In genomic region chr16:56605475-56605874, GRCh38 we compare ENCODE assay signal across 14 cellular contexts. TPM values are rescaled to one million over a fixed set of nuclear protein-coding genes. Genes with fewer than 3 reads are reported as not detected.
DNase-seq lines count a peak whose midpoint lies in the region; ATAC-seq and TF ChIP-seq lines count a peak whose summit lies in the region.
"Had no signal": no experiment of that assay in that cellular context is flagged by ENCODE, and none has a peak within 500 bp of the region (broad histone marks: within the 10 kb centered on the region; RNA-seq: fewer than 3 reads in every experiment).

No MANE protein-coding gene starts in this region.

- ATAC-seq in right lobe of liver (no peak), GM21619 (IDR thresholded peaks at IDR 0.05; ENCODE audit: unreplicated experiment) (no peak), HG02642 (IDR thresholded peaks at IDR 0.05; ENCODE audit: poor library complexity, unreplicated experiment) (no peak)

- no peak overlapping the region for H3K27ac ChIP-seq in OCI-LY7 (ENCODE audit: low read depth, low read length, poor library complexity, severe bottlenecking)
- H3K27ac ChIP-seq in mammary epithelial cell (ENCODE audit: insufficient read depth, low read depth, low read length) = peak overlapping the region; percentile 95
- peak overlapping the region; percentile 65 to 95 (median 84) for H3K27ac ChIP-seq in right lobe of liver
- H3K27ac ChIP-seq in subcutaneous abdominal adipose tissue (ENCODE audit: low read depth, low read length) = peak overlapping the region; percentile 99
- H3K27ac ChIP-seq: BLaER1 treated with 17β-estradiol and CSF1 and Interleukin-3, amounts not matched to agents 10 nM and 100 nM had no signal

- BruUV-seq in OCI-LY7 (replicated peaks; lab: Mats Ljungman, UMichigan) = no TSS peak
- BruUV-seq in mammary epithelial cell (replicated peaks; lab: Mats Ljungman, UMichigan) = no TSS peak

- H3K79me2 ChIP-seq in OCI-LY7 (ENCODE audit: insufficient read depth, low read depth, low read length) (no peaks in the 10 kb centered on the region), mammary epithelial cell (ENCODE audit: insufficient read depth, low read length) (peaks cover 3% of the 10 kb centered on the region)

- CTCF ChIA-PET in OCI-LY7 (lab: Charles Lee; ENCODE audit: unreplicated experiment) = interaction anchor here (0.6 to 1.4 kb wide), 3 partner anchors 25 to 96 kb away, joined by 3 to 5 read pairs (median 3); no protein-coding TSS in a partner anchor
- CTCF ChIA-PET in mammary epithelial cell (lab: Charles Lee; ENCODE audit: low non-redundant PET) = interaction anchor here (0.8 kb wide), 1 partner anchor 97 kb away, joined by 5 read pairs; no protein-coding TSS in a partner anchor

- no peak for TF ChIP-seq POLR2A in right lobe of liver (IDR thresholded peaks at IDR 0.05)

- H2AFZ ChIP-seq in OCI-LY7 (ENCODE audit: low read length) = no peak overlapping the region; the same call in 1 of the 2 replicates
- H2AFZ ChIP-seq in mammary epithelial cell (ENCODE audit: low read depth, low read length) = peak overlapping the region; percentile 4

- intact Hi-C loops in OCI-LY7 (cut with micrococcal nuclease; ENCODE audit: unreplicated experiment) = no loop called here
- intact Hi-C loops in mammary epithelial cell (cut with micrococcal nuclease) = loop anchor here (5.0 to 10.0 kb wide), 3 partner anchors 37 to 329 kb away; partner anchors contain the start of genes HERPUD1 and MT1X
- intact Hi-C loops in right lobe of liver (cut with DNase I) = loop anchor here in 1 of 2 donors (10.0 kb wide), 1 partner anchor 89 kb away; no protein-coding TSS in a partner anchor

- dilution Hi-C loops in mammary epithelial cell (cut with HindIII; ENCODE audit: low sequenced_read_pairs) = loop anchor here (5.0 kb wide), 2 partner anchors 47 to 58 kb away; partner anchors contain the start of gene MT1B

- H3K4me1 ChIP-seq in OCI-LY7 (ENCODE audit: insufficient read depth, low read length, poor library complexity, severe bottlenecking) (peaks cover 39% of the 10 kb centered on the region), mammary epithelial cell (ENCODE audit: insufficient read depth, low read length) (peaks cover 31% of the 10 kb centered on the region), right lobe of liver (peaks cover 0 to 24% (median 8%) of the 10 kb centered on the region in 4 donors), subcutaneous abdominal adipose tissue (ENCODE audit: control insufficient read depth in 5 of 5, insufficient read depth in 5 of 5, low read length in 5 of 5) (peaks cover 22 to 49% (median 40%) of the 10 kb centered on the region in 5 donors)

- H3K4me2 ChIP-seq in OCI-LY7 (ENCODE audit: low read length) (peak overlapping the region; percentile 32), mammary epithelial cell (ENCODE audit: insufficient read depth, low read depth, low read length) (peak overlapping the region; percentile 75)

- in situ Hi-C loops in mammary epithelial cell (cut with MboI; ENCODE audit: low sequenced_read_pairs in 2 of 2) = loop anchor here in 1 of 2 donors (10.0 kb wide), 1 partner anchor 91 kb away; no protein-coding TSS in a partner anchor

- TF ChIP-seq CTCF in OCI-LY7 (conservative IDR thresholded peaks at IDR 0.05; ENCODE audit: low read length) (no peak), mammary epithelial cell (conservative IDR thresholded peaks at IDR 0.05 in 1 of 2, IDR thresholded peaks at IDR 0.05 in 1 of 2; ENCODE audit: extremely low read depth in 1 of 2, insufficient read depth in 1 of 2, low read depth in 1 of 2, low read length in 2 of 2) (no peak), right lobe of liver (IDR thresholded peaks at IDR 0.05) (no peak)

- H3K9me3 ChIP-seq in OCI-LY7 (ENCODE audit: low read length) (no peaks in the 10 kb centered on the region), mammary epithelial cell (replicated peaks; ENCODE audit: insufficient read depth, low read length) (no peaks in the 10 kb centered on the region), right lobe of liver (no peaks in the 10 kb centered on the region), subcutaneous abdominal adipose tissue (ENCODE audit: control insufficient read depth in 5 of 5, low read length in 5 of 5) (no peaks in the 10 kb centered on the region)
- H3K9me3 ChIP-seq: BLaER1 treated with 17β-estradiol and CSF1 and Interleukin-3, amounts not matched to agents 10 nM and 100 nM; HAP-1 had no signal

- H3K27me3 ChIP-seq in mammary epithelial cell (ENCODE audit: insufficient read depth, low read length) (no peaks in the 10 kb centered on the region), right lobe of liver (no peaks in the 10 kb centered on the region), subcutaneous abdominal adipose tissue (ENCODE audit: control insufficient read depth in 5 of 5, insufficient read depth in 4 of 5, low read length in 5 of 5) (peaks cover 0 to 3% (median 0%) of the 10 kb centered on the region in 5 donors)
- H3K27me3 ChIP-seq: BLaER1 treated with 17β-estradiol and CSF1 and Interleukin-3, amounts not matched to agents 10 nM and 100 nM had no signal

- no peaks in the 10 kb centered on the region for H3K36me3 ChIP-seq in OCI-LY7 (ENCODE audit: insufficient read depth, low read length)
- H3K36me3 ChIP-seq in mammary epithelial cell (ENCODE audit: insufficient read depth, low read length) = no peaks in the 10 kb centered on the region
- H3K36me3 ChIP-seq in right lobe of liver = no peaks in the 10 kb centered on the region
- H3K36me3 ChIP-seq in subcutaneous abdominal adipose tissue (ENCODE audit: control insufficient read depth in 5 of 5, insufficient read depth in 5 of 5, low read length in 5 of 5) = no peaks in the 10 kb centered on the region
- H3K36me3 ChIP-seq: BLaER1 treated with 17β-estradiol and CSF1 and Interleukin-3, amounts not matched to agents 10 nM and 100 nM; HAP-1 had no signal

- POLR2A ChIA-PET in OCI-LY7 (lab: Charles Lee) = interaction anchor here (0.6 to 1.1 kb wide), 3 partner anchors 21 to 78 kb away, joined by 3 to 5 read pairs (median 3); no protein-coding TSS in a partner anchor

- 11% methylated on average over 1 of the region's 1 CpG for WGBS in mammary epithelial cell (ENCODE audit: low coverage, missing lambda C conversion rate)
- 80% methylated on average over 1 of the region's 1 CpG for WGBS in right lobe of liver (ENCODE audit: insufficient coverage, low coverage, low lambda C conversion rate, missing lambda C conversion rate)

- DNase-seq in OCI-LY7 (ENCODE audit: low spot score) (no peak), mammary epithelial cell (no peak), right lobe of liver (no peak), NCI-H2171 treated with DMSO at 0.1 percent for 48 hours (lab: John Stamatoyannopoulos, UW) (no peak)
- DNase-seq in central memory CD4-positive, alpha-beta T cell = no peak
- DNase-seq: activated CD4-positive, alpha-beta memory T cell treated with anti-CD3 and anti-CD28 coated beads, Interleukin-2, amount 10 ng/mL, durations not matched to agents 7 days and 5 days; activated gamma-delta T cell; NCI-H1092; NCI-H510A had no signal

- no peaks in the 10 kb centered on the region for H4K20me1 ChIP-seq in OCI-LY7 (ENCODE audit: insufficient read depth, low read length)
- H4K20me1 ChIP-seq in mammary epithelial cell (ENCODE audit: insufficient read depth, low read length) = no peaks in the 10 kb centered on the region

- no peaks in the 10 kb centered on the region for H3K9me2 ChIP-seq in OCI-LY7 (ENCODE audit: insufficient read depth, low read length)

- H3K4me3 ChIP-seq in OCI-LY7 (ENCODE audit: low read depth, low read length, poor library complexity, severe bottlenecking) = no peak overlapping the region
- no peak overlapping the region for H3K4me3 ChIP-seq in mammary epithelial cell (replicated peaks in 1 of 3; ENCODE audit: insufficient read depth in 1 of 3, low read depth in 2 of 3, low read length in 3 of 3)
- no peak overlapping the region for H3K4me3 ChIP-seq in right lobe of liver
- H3K4me3 ChIP-seq in subcutaneous abdominal adipose tissue (ENCODE audit: low read depth in 1 of 5, low read length in 5 of 5) = no peak overlapping the region
- H3K4me3 ChIP-seq: BLaER1 treated with 17β-estradiol and CSF1 and Interleukin-3, amounts not matched to agents 10 nM and 100 nM; HAP-1 had no signal

- H3K9ac ChIP-seq in mammary epithelial cell (ENCODE audit: insufficient read depth, low read length) = peak overlapping the region; percentile 81
- H3K9ac ChIP-seq in subcutaneous abdominal adipose tissue (ENCODE audit: low read length in 5 of 5) = peak overlapping the region in 3 of 5 donors; percentile 3 to 90 (median 38)
- H3K9ac ChIP-seq: BLaER1 treated with 17β-estradiol and CSF1 and Interleukin-3, amounts not matched to agents 10 nM and 100 nM had no signal

RNA-seq across cellular contexts. Expression of gene MT2A, which starts 2.9 kb away (rescaled TPM):
- 27.2 and 40.0 TPM in 2 replicates for total RNA-seq in OCI-LY7 (2014; rRNA removed; shearing (Covaris generic))
- total RNA-seq in OCI-LY7 (2022) = 5.7 and 9.3 TPM in 2 replicates
- 1,000 to 10,000 TPM in 1 of 2 donors, 100 to 1,000 TPM in 1; 295 to 3,844 TPM for total RNA-seq in mammary epithelial cell
- 2,263 TPM for polyA plus RNA-seq in mammary epithelial cell
- polyA minus RNA-seq in mammary epithelial cell = 3,641 TPM
- 1,000 to 10,000 TPM in 5 of 6 experiments, 100 to 1,000 TPM in 1; 946 to 4,033 (median 2,228) TPM for total RNA-seq in right lobe of liver

RNA-seq across cellular contexts. Expression of gene MT3, which starts 16.1 kb away (rescaled TPM):
- total RNA-seq in OCI-LY7 (2014; rRNA removed; shearing (Covaris generic)) = not detected in 2 replicates
- total RNA-seq in OCI-LY7 (2022) = not detected in 2 replicates
- total RNA-seq in mammary epithelial cell = not detected
- not detected for polyA plus RNA-seq in mammary epithelial cell
- polyA minus RNA-seq in mammary epithelial cell = not detected
- total RNA-seq in right lobe of liver = under 1 TPM in 1 of 6 experiments, not detected in 5; 0.62 TPM

RNA-seq across cellular contexts. Expression of gene MT1E, which starts 20.1 kb away (rescaled TPM):
- total RNA-seq in OCI-LY7 (2014; rRNA removed; shearing (Covaris generic)) = not detected in 2 replicates
- total RNA-seq in OCI-LY7 (2022) (not detected in 2 replicates), mammary epithelial cell (100 to 1,000 TPM; 259 to 468 TPM), right lobe of liver (1,000 to 10,000 TPM in 2 of 6 experiments, 100 to 1,000 TPM in 4; 403 to 1,748 (median 691) TPM)
- polyA plus RNA-seq in mammary epithelial cell = 2,254 TPM
- polyA minus RNA-seq in mammary epithelial cell = 623 TPM

RNA-seq across cellular contexts. Expression of gene MT1M, which starts 27.0 kb away (rescaled TPM):
- not detected in 2 replicates for total RNA-seq in OCI-LY7 (2014; rRNA removed; shearing (Covaris generic))
- not detected in 2 replicates for total RNA-seq in OCI-LY7 (2022)
- 1 to 10 TPM in 1 of 2 donors, not detected in 1; 2.5 TPM for total RNA-seq in mammary epithelial cell
- not detected for polyA plus RNA-seq in mammary epithelial cell
- not detected for polyA minus RNA-seq in mammary epithelial cell
- total RNA-seq in right lobe of liver = 100 to 1,000 TPM in 3 of 6 experiments, 10 to 100 TPM in 2, 1 to 10 TPM in 1; 8.6 to 569 (median 84.5) TPM
- total RNA-seq: activated CD4-positive, alpha-beta memory T cell treated with anti-CD3 and anti-CD28 coated beads, Interleukin-2, amount 10 ng/mL, durations not matched to agents 7 days and 5 days had no signal

RNA-seq across cellular contexts. Expression of gene MT1A, which starts 33.0 kb away (rescaled TPM):
- not detected in 2 replicates for total RNA-seq in OCI-LY7 (2014; rRNA removed; shearing (Covaris generic))
- total RNA-seq in OCI-LY7 (2022) = not detected in 2 replicates
- not detected for total RNA-seq in mammary epithelial cell
- 0.65 TPM for polyA plus RNA-seq in mammary epithelial cell
- polyA minus RNA-seq in mammary epithelial cell = not detected
- total RNA-seq in right lobe of liver = 100 to 1,000 TPM in 3 of 6 experiments, 10 to 100 TPM in 3; 34.9 to 161 (median 110) TPM
- total RNA-seq: activated CD4-positive, alpha-beta memory T cell treated with anti-CD3 and anti-CD28 coated beads, Interleukin-2, amount 10 ng/mL, durations not matched to agents 7 days and 5 days had no signal

Comparison
In these comparisons a context has a peak if more than half of its experiments do, and no peak if none do; other contexts are left out.
1. RNA of gene MT2A, which starts 2.9 kb away (total RNA-seq): 295 to 3,844 TPM in mammary epithelial cell and 946 to 4,033 TPM in right lobe of liver; 5.7 to 40.0 TPM in OCI-LY7; every median in the first group is over 4 times any median in the second.
2. RNA of gene MT1E, which starts 20.1 kb away (total RNA-seq): 403 to 1,748 TPM in right lobe of liver and 259 to 468 TPM in mammary epithelial cell; not detected in OCI-LY7; every median in the first group is over 100 times any median in the second.